29 cellular contexts compared by ENCODE assay signal in genomic region chr3:72381584-72381983, GRCh38.
A peak's percentile ranks its signal among the peaks of the same experiment; 100 is the strongest.
DNase-seq lines count a peak whose midpoint lies in the region; ATAC-seq and TF ChIP-seq lines count a peak whose summit lies in the region.
"Had no signal": no experiment of that assay in that cellular context is flagged by ENCODE, and none has a peak within 500 bp of the region (broad histone marks: within the 10 kb centered on the region; RNA-seq: fewer than 3 reads in every experiment).

No MANE protein-coding gene starts in this region.

- WGBS in smooth muscle cell (ENCODE audit: low lambda C conversion rate): 89% methylated on average over 6 of the region's 6 CpGs

- H3K27ac ChIP-seq in substantia nigra (ENCODE audit: low read depth, low read length, poor library complexity, severe bottlenecking) (peak overlapping the region; percentile 81), smooth muscle cell (ENCODE audit: low read depth) (no peak overlapping the region)
- H3K27ac ChIP-seq: left ventricle myocardium inferior, tibial artery had no signal

- peaks cover 7% of the 10 kb centered on the region for H3K36me3 ChIP-seq in smooth muscle cell (ENCODE audit: low read depth)

- H3K4me1 ChIP-seq in smooth muscle cell (ENCODE audit: low read depth): peaks cover 26% of the 10 kb centered on the region

- H3K9me3 ChIP-seq in T-helper 17 cell (ENCODE audit: control insufficient read depth, low read length, poor library complexity, severe bottlenecking) (no peaks in the 10 kb centered on the region), smooth muscle cell (replicated peaks; ENCODE audit: low read depth) (no peaks in the 10 kb centered on the region)
- H3K9me3 ChIP-seq: left ventricle myocardium inferior, tibial artery had no signal

- H3K9ac ChIP-seq in smooth muscle cell (ENCODE audit: low read depth): no peak overlapping the region

- H3K9me3 Mint-ChIP-seq in activated T-cell treated with anti-CD3 and anti-CD28 coated beads, Interleukin-2, amount 50 U/mL, for 72 hours: no peaks in the 10 kb centered on the region
- no peaks in the 10 kb centered on the region for H3K9me3 Mint-ChIP-seq in immature natural killer cell
- H3K9me3 Mint-ChIP-seq: activated naive CD4-positive, alpha-beta T cell treated with anti-CD3 and anti-CD28 coated beads, Interleukin-2, amount 50 U/mL, for 72 hours; stimulated activated naive CD8-positive, alpha-beta T cell treated with anti-CD3 and anti-CD28 coated beads, Interleukin-15, Interleukin-2, amounts not matched to agents 100 ng/mL and 50 ng/mL, for 24 hours had no signal

- no peak overlapping the region for H3K4me2 ChIP-seq in smooth muscle cell

- TF ChIP-seq CTCF in smooth muscle cell (IDR thresholded peaks at IDR 0.05; ENCODE audit: borderline replicate concordance, insufficient read depth, poor library complexity, severe bottlenecking): no peak

- no peaks in the 10 kb centered on the region for H3K27me3 Mint-ChIP-seq in activated T-cell treated with anti-CD3 and anti-CD28 coated beads, Interleukin-2, amount 50 U/mL, for 72 hours (ENCODE audit: low read depth)
- H3K27me3 Mint-ChIP-seq in T-helper 17 cell (no peaks in the 10 kb centered on the region), immature natural killer cell (ENCODE audit: low read depth in 3 of 3) (peaks cover 0 to 2% (median 0%) of the 10 kb centered on the region in 3 donors)
- H3K27me3 Mint-ChIP-seq: activated CD8-positive, alpha-beta memory T cell treated with anti-CD3 and anti-CD28 coated beads, Interleukin-2, amount 10 ng/mL, durations not matched to agents 7 days and 5 days; stimulated activated naive CD8-positive, alpha-beta T cell treated with anti-CD3 and anti-CD28 coated beads, Interleukin-15, Interleukin-2, amounts not matched to agents 100 ng/mL and 50 ng/mL, for 24 hours had no signal

- no peak for ATAC-seq in activated T-cell treated with anti-CD3 and anti-CD28 coated beads, Interleukin-2, amount 50 U/mL, for 72 hours (replicated peaks in 1 of 2)
- ATAC-seq in T-helper 17 cell: no peak
- ATAC-seq: activated CD8-positive, alpha-beta memory T cell treated with anti-CD3 and anti-CD28 coated beads, Interleukin-2, amount 10 ng/mL, durations not matched to agents 7 days and 5 days; K562; PC-3; Right ventricle myocardium inferior had no signal

- H4K20me1 ChIP-seq in smooth muscle cell (ENCODE audit: low read depth): peaks cover 94% of the 10 kb centered on the region

- peaks cover 89% of the 10 kb centered on the region for H3K4me1 Mint-ChIP-seq in activated T-cell treated with anti-CD3 and anti-CD28 coated beads, Interleukin-2, amount 50 U/mL, for 72 hours (ENCODE audit: low read depth)
- H3K4me1 Mint-ChIP-seq in T-helper 17 cell (peaks cover 46% of the 10 kb centered on the region), immature natural killer cell (peaks cover 73 to 84% of the 10 kb centered on the region in 2 donors)

- H3F3A ChIP-seq in smooth muscle cell (ENCODE audit: low read depth): peaks cover 8% of the 10 kb centered on the region

- H3K27me3 ChIP-seq in smooth muscle cell (ENCODE audit: low read depth): no peaks in the 10 kb centered on the region
- H3K27me3 ChIP-seq: tibial artery had no signal

- peaks cover 5 to 22% of the 10 kb centered on the region in 2 donors for H3K36me3 Mint-ChIP-seq in activated T-cell treated with anti-CD3 and anti-CD28 coated beads, Interleukin-2, amount 50 U/mL, for 72 hours (ENCODE audit: insufficient read depth in 2 of 2)
- H3K36me3 Mint-ChIP-seq in T-helper 17 cell (ENCODE audit: low read depth) (peaks cover 6% of the 10 kb centered on the region), immature natural killer cell (peaks cover 4 to 7% (median 7%) of the 10 kb centered on the region in 3 donors)

- H3K4me3 ChIP-seq in smooth muscle cell: no peak overlapping the region
- H3K4me3 ChIP-seq: K562, left ventricle myocardium inferior, tibial artery had no signal

- no peak overlapping the region for H2AFZ ChIP-seq in smooth muscle cell (ENCODE audit: low read depth)

- H3K4me3 Mint-ChIP-seq in activated T-cell treated with anti-CD3 and anti-CD28 coated beads, Interleukin-2, amount 50 U/mL, for 72 hours: no peak overlapping the region
- H3K4me3 Mint-ChIP-seq in T-helper 17 cell (no peak overlapping the region), immature natural killer cell (peak overlapping the region in 3 of 5 donors; percentile 40 to 46 (median 44))
- H3K4me3 Mint-ChIP-seq: activated CD8-positive, alpha-beta memory T cell treated with anti-CD3 and anti-CD28 coated beads, Interleukin-2, amount 10 ng/mL, durations not matched to agents 7 days and 5 days; stimulated activated naive CD8-positive, alpha-beta T cell treated with anti-CD3 and anti-CD28 coated beads, Interleukin-15, Interleukin-2, amounts not matched to agents 100 ng/mL and 50 ng/mL, for 24 hours had no signal

- H3K27ac Mint-ChIP-seq in activated T-cell treated with anti-CD3 and anti-CD28 coated beads, Interleukin-2, amount 50 U/mL, for 72 hours: peak overlapping the region; percentile 39
- peak overlapping the region; percentile 54 for H3K27ac Mint-ChIP-seq in T-helper 17 cell
- H3K27ac Mint-ChIP-seq in immature natural killer cell: peak overlapping the region in 3 of 6 donors; percentile 4 to 28 (median 23)
- H3K27ac Mint-ChIP-seq: activated CD8-positive, alpha-beta memory T cell treated with anti-CD3 and anti-CD28 coated beads, Interleukin-2, amount 10 ng/mL, durations not matched to agents 7 days and 5 days; stimulated activated naive CD8-positive, alpha-beta T cell treated with anti-CD3 and anti-CD28 coated beads, Interleukin-15, Interleukin-2, amounts not matched to agents 100 ng/mL and 50 ng/mL, for 24 hours had no signal

- DNase-seq in activated T-cell treated with anti-CD3 and anti-CD28 coated beads, Interleukin-2, amount 50 U/mL, for 72 hours: no peak
- no peak for DNase-seq in activated T-cell treated with anti-CD3 and anti-CD28 coated beads, Interleukin-2, amount 50 U/mL, for 1 hour
- DNase-seq in T-helper 17 cell: no peak
- no peak for DNase-seq in immature natural killer cell
- DNase-seq in substantia nigra (lab: John Stamatoyannopoulos, UW): no peak
- no peak for DNase-seq in activated CD4-positive, CD25-positive, alpha-beta regulatory T cell treated with anti-CD3 and anti-CD28 coated beads, Interleukin-2, amount 50 U/mL, for 72 hours
- DNase-seq in smooth muscle cell (lab: John Stamatoyannopoulos, UW; ENCODE audit: unreplicated experiment): no peak
- DNase-seq in NCI-H345 treated with DMSO at 0.1 percent for 48 hours (lab: John Stamatoyannopoulos, UW; ENCODE audit: unreplicated experiment): no peak
- DNase-seq: activated CD8-positive, alpha-beta memory T cell treated with anti-CD3 and anti-CD28 coated beads, Interleukin-2, amount 10 ng/mL, durations not matched to agents 7 days and 5 days; central memory CD4-positive, alpha-beta T cell; DMS79; GDM1; H7; left ventricle myocardium inferior; mesendoderm; MM.1S; NCI-H1417 treated with DMSO at 0.1 percent for 48 hours; NCI-H2081 treated with DMSO at 0.1 percent for 48 hours; NCI-H446 treated with DMSO at 0.1 percent for 48 hours; NK-92 treated with Interleukin-12 subunit alpha and Interleukin-12 subunit beta, amount 100 ng/mL, for 24 hours; occipital lobe; PC-3; T-helper 9 cell; tibial artery; WERI-Rb-1 had no signal

- peaks cover 80% of the 10 kb centered on the region for H3K79me2 ChIP-seq in smooth muscle cell (ENCODE audit: low read depth)

Comparison
In these comparisons a context has a peak if more than half of its experiments do, and no peak if none do; other contexts are left out.
1. H3K4me3 Mint-ChIP-seq: peak in immature natural killer cell (3 of 5); none in activated T-cell treated with anti-CD3 and anti-CD28 coated beads, Interleukin-2, amount 50 U/mL, for 72 hours (0 of 2) and T-helper 17 cell (single experiment).